ENCODE assay signal across 1 cellular context in genomic region chr15:96336643-96337353, GRCh38.
A peak's percentile ranks its signal among the peaks of the same experiment; 100 is the strongest.
TF ChIP-seq lines count a peak whose summit lies in the region.

No MANE protein-coding gene starts in this region.

TF ChIP-seq in HEK293, 187 proteins besides CTCF, POLR2A, EP300 and RAD21 (continued from another document and continues in another):
- TF ChIP-seq ZBTB26 (tag by site-specific recombination; optimal IDR thresholded peaks at IDR 0.05) (no peak), ZNF449 (tag by site-specific recombination; IDR thresholded peaks at IDR 0.05) (no peak), IKZF3 (tag by site-specific recombination; IDR thresholded peaks at IDR 0.05) (0 out of 2 replicates have a peak, but pooled peaks have one; percentile 8), HIC1 (tag by site-specific recombination; IDR thresholded peaks at IDR 0.05) (no peak), ZFHX2 (tag by site-specific recombination; conservative IDR thresholded peaks at IDR 0.05) (no peak), SP2 (tag by site-specific recombination; IDR thresholded peaks at IDR 0.05) (no peak), ZBTB7A (tag by site-specific recombination; IDR thresholded peaks at IDR 0.05; ENCODE audit: low read depth) (no peak), ZNF16 (tag by site-specific recombination; IDR thresholded peaks at IDR 0.05; ENCODE audit: low read depth) (no peak), ZFP69B (tag by site-specific recombination; IDR thresholded peaks at IDR 0.05) (0 out of 2 replicates have a peak, but pooled peaks have one; percentile 12), ZNF114 (tag by site-specific recombination; IDR thresholded peaks at IDR 0.05) (no peak), GLI2 (tag by site-specific recombination; IDR thresholded peaks at IDR 0.05; ENCODE audit: borderline replicate concordance, low read depth) (no peak), ZNF704 (tag by site-specific recombination; IDR thresholded peaks at IDR 0.05) (no peak), ZNF600 (tag by site-specific recombination; IDR thresholded peaks at IDR 0.05) (peak; percentile 69), ZNF560 (tag by site-specific recombination; IDR thresholded peaks at IDR 0.05; ENCODE audit: borderline replicate concordance) (no peak), ZNF23 (tag by site-specific recombination; IDR thresholded peaks at IDR 0.05; ENCODE audit: borderline replicate concordance) (no peak), MZF1 (tag by site-specific recombination; IDR thresholded peaks at IDR 0.05; ENCODE audit: borderline replicate concordance) (no peak), ZNF639 (tag by site-specific recombination; IDR thresholded peaks at IDR 0.05) (no peak), KLF1 (tag by site-specific recombination; IDR thresholded peaks at IDR 0.05) (no peak), PBX3 (CRISPR knock-in tag; IDR thresholded peaks at IDR 0.05) (no peak), ZNF521 (tag by site-specific recombination; IDR thresholded peaks at IDR 0.05) (no peak), ZBTB6 (tag by site-specific recombination; IDR thresholded peaks at IDR 0.05) (no peak), SCRT2 (tag by site-specific recombination; IDR thresholded peaks at IDR 0.05) (no peak), SP3 (tag by site-specific recombination; IDR thresholded peaks at IDR 0.05) (no peak), ZNF629 (tag by site-specific recombination; IDR thresholded peaks at IDR 0.05) (no peak), BCL11A (tag by site-specific recombination; IDR thresholded peaks at IDR 0.05; ENCODE audit: low read depth) (no peak), YY1 (tag by site-specific recombination; IDR thresholded peaks at IDR 0.05) (0 out of 2 replicates have a peak, but pooled peaks have one; percentile 34), AEBP2 (tag by site-specific recombination; IDR thresholded peaks at IDR 0.05; ENCODE audit: borderline replicate concordance) (no peak), ZEB2 (tag by site-specific recombination; IDR thresholded peaks at IDR 0.05) (no peak), SCRT1 (tag by site-specific recombination; IDR thresholded peaks at IDR 0.05; ENCODE audit: borderline replicate concordance) (no peak), ZSCAN16 (tag by site-specific recombination; IDR thresholded peaks at IDR 0.05) (no peak; the same call in 1 of the 2 replicates), WT1 (tag by site-specific recombination; IDR thresholded peaks at IDR 0.05) (no peak), ZNF121 (tag by site-specific recombination; IDR thresholded peaks at IDR 0.05) (0 out of 2 replicates have a peak, but pooled peaks have one; percentile 23), ZNF561 (tag by site-specific recombination; IDR thresholded peaks at IDR 0.05; ENCODE audit: borderline replicate concordance) (no peak), ZNF112 (tag by site-specific recombination; IDR thresholded peaks at IDR 0.05) (no peak), ZNF24 (tag by site-specific recombination; IDR thresholded peaks at IDR 0.05) (no peak), ZNF280C (tag by site-specific recombination; IDR thresholded peaks at IDR 0.05) (no peak), ZSCAN23 (tag by site-specific recombination; IDR thresholded peaks at IDR 0.05) (no peak), ZNF777 (tag by site-specific recombination; IDR thresholded peaks at IDR 0.05; ENCODE audit: borderline replicate concordance) (no peak), ZNF146 (tag by site-specific recombination; IDR thresholded peaks at IDR 0.05) (no peak), BCL11B (tag by site-specific recombination; IDR thresholded peaks at IDR 0.05; ENCODE audit: low read depth) (no peak), ZNF692 (tag by site-specific recombination; IDR thresholded peaks at IDR 0.05) (0 out of 2 replicates have a peak, but pooled peaks have one; percentile 27), FEZF1 (tag by site-specific recombination; IDR thresholded peaks at IDR 0.05) (peak; percentile 72), ZIC2 (tag by site-specific recombination; IDR thresholded peaks at IDR 0.05) (no peak), ZBTB17 (tag by site-specific recombination; IDR thresholded peaks at IDR 0.05) (no peak), KLF9 (tag by site-specific recombination; IDR thresholded peaks at IDR 0.05; ENCODE audit: low read depth) (no peak), ZNF660 (tag by site-specific recombination; IDR thresholded peaks at IDR 0.05) (no peak), GLIS2 (tag by site-specific recombination; IDR thresholded peaks at IDR 0.05) (no peak), ZNF426 (tag by site-specific recombination; IDR thresholded peaks at IDR 0.05) (no peak), ZNF792 (tag by site-specific recombination; IDR thresholded peaks at IDR 0.05) (no peak), ZNF626 (tag by site-specific recombination; IDR thresholded peaks at IDR 0.05) (no peak)
